8 cellular contexts compared by ENCODE assay signal in the genomic region with DNA sequence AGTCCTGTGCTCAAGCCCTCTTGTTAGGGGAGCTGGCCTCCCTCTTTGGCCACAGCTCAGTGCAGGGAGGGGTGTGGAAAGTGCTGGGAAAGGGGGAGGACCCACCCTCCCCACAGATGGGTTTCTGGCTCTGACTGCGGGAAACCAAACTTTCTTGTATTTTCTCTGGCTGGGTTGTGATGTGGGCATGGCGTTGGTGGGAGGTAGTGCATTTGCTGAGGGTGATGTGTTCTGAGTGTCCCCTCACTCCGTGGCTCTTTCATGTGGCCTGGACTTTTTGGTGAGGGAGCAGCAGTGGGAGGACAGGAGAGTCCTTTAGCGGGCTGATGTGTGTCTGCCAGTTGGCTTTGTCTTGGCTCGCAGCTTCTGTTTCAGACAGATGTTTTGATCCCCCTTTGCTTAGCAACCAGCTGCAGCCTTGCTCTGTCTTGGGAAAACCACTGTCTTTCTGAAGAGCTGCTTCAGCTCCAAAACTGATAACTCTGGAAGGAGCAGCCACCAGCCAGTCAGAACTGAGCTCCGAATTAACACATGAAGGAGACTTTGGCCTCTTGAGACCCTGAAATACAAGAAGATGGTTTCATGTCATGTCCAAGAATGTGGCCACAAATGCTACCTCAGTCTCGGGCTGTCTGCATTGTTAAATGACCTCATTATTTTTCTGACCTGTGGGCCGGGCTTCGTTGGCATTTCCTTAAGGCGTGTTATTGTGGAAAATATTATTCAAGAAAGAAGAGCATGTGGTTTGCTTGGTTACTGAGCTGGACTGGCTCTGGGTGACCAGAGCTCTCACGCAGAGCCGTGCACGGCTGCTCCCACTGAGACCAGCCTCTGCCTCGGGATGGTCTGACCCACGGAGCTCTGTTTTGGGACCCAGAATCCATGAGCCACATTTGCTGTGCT. TPM values are rescaled to one million over a fixed set of nuclear protein-coding genes. Genes with fewer than 3 reads are reported as not detected.
DNase-seq lines count a peak whose midpoint lies in the region; ATAC-seq and TF ChIP-seq lines count a peak whose summit lies in the region.

No MANE protein-coding gene starts in this region.

- H3K79me2 ChIP-seq in hepatocyte, result peaks cover 66% of the 10 kb centered on the region

- H3K36me3 ChIP-seq in hepatocyte (replicated peaks; ENCODE audit: insufficient read depth, low read depth) (no peaks in the 10 kb centered on the region), spleen (no peaks in the 10 kb centered on the region)

- H3K4me1 ChIP-seq in hepatocyte (ENCODE audit: insufficient read depth) (peaks cover 24% of the 10 kb centered on the region), spleen (peaks cover 0 to 50% (median 20%) of the 10 kb centered on the region in 6 donors)

- no peak overlapping the region for H3K4me3 Mint-ChIP-seq in activated CD8-positive, alpha-beta memory T cell treated with anti-CD3 and anti-CD28 coated beads, Interleukin-2, amount 10 ng/mL, durations not matched to agents 7 days and 5 days

- H3K4me1 Mint-ChIP-seq in activated CD8-positive, alpha-beta memory T cell treated with anti-CD3 and anti-CD28 coated beads, Interleukin-2, amount 10 ng/mL, durations not matched to agents 7 days and 5 days, result peaks cover 35% of the 10 kb centered on the region

- ATAC-seq in activated CD8-positive, alpha-beta memory T cell treated with anti-CD3 and anti-CD28 coated beads, Interleukin-2, amount 10 ng/mL, durations not matched to agents 7 days and 5 days, result peak; percentile 38
- ATAC-seq in HG02759 (IDR thresholded peaks at IDR 0.05; ENCODE audit: unreplicated experiment), result no peak

- H3K27ac ChIP-seq in hepatocyte (peak overlapping the region; percentile 74), spleen (peak overlapping the region in 7 of 8 donors; percentile 2 to 70 (median 41))

- no peak for TF ChIP-seq CTCF in hepatocyte (IDR thresholded peaks at IDR 0.05; ENCODE audit: poor library complexity)
- no peak for TF ChIP-seq CTCF in spleen (IDR thresholded peaks at IDR 0.05 in 8 of 11, conservative IDR thresholded peaks at IDR 0.05 in 3 of 11)

- WGBS in hepatocyte (ENCODE audit: low lambda C conversion rate, missing lambda C conversion rate), result 76% methylated on average over 15 of the region's 15 CpGs
- WGBS in spleen, 5 donors, result 57 to 77% (median 73%) methylated on average over 13 to 15 of the region's 15 CpGs

- peaks cover 11% of the 10 kb centered on the region for H3K36me3 Mint-ChIP-seq in activated CD8-positive, alpha-beta memory T cell treated with anti-CD3 and anti-CD28 coated beads, Interleukin-2, amount 10 ng/mL, durations not matched to agents 7 days and 5 days

- no peak for TF ChIP-seq POLR2A in spleen (IDR thresholded peaks at IDR 0.05)

- H3K4me3 ChIP-seq in hepatocyte, result no peak overlapping the region
- no peak overlapping the region for H3K4me3 ChIP-seq in spleen

- DNase-seq in activated CD8-positive, alpha-beta memory T cell treated with anti-CD3 and anti-CD28 coated beads, Interleukin-2, amount 10 ng/mL, durations not matched to agents 7 days and 5 days, result no peak
- DNase-seq in activated CD8-positive, alpha-beta memory T cell treated with anti-CD3 and anti-CD28 coated beads for 24 hours, result no peak
- DNase-seq in amniotic stem cell (lab: John Stamatoyannopoulos, UW) (peak; percentile 87), hepatocyte (ENCODE audit: low spot score) (peak; percentile 64), spleen (peak; percentile 48), SW480 (ENCODE audit: low spot score) (no peak), NCI-H2081 treated with DMSO at 0.1 percent for 48 hours (lab: John Stamatoyannopoulos, UW) (no peak)

- H3K9me3 Mint-ChIP-seq in activated CD8-positive, alpha-beta memory T cell treated with anti-CD3 and anti-CD28 coated beads, Interleukin-2, amount 10 ng/mL, durations not matched to agents 7 days and 5 days (ENCODE audit: low read depth), result no peaks in the 10 kb centered on the region

- CTCF ChIA-PET in activated CD8-positive, alpha-beta memory T cell treated with anti-CD3 and anti-CD28 coated beads, Interleukin-2, amount 10 ng/mL, durations not matched to agents 7 days and 5 days (lab: Charles Lee), result interaction anchor here (1.2 to 1.3 kb wide), 2 partner anchors 23 to 69 kb away, joined by 4 to 5 read pairs; no protein-coding TSS in a partner anchor

- H3K9me2 ChIP-seq in hepatocyte (replicated peaks; ENCODE audit: insufficient read depth), result no peaks in the 10 kb centered on the region

- H3K27me3 ChIP-seq in hepatocyte (no peaks in the 10 kb centered on the region), spleen (replicated peaks in 1 of 7) (no peaks in the 10 kb centered on the region)

- no peaks in the 10 kb centered on the region for H4K20me1 ChIP-seq in hepatocyte (ENCODE audit: insufficient read depth, poor library complexity, severe bottlenecking)

- no peaks in the 10 kb centered on the region for H3K9me3 ChIP-seq in hepatocyte (ENCODE audit: low read depth)
- no peaks in the 10 kb centered on the region for H3K9me3 ChIP-seq in spleen

- no peak overlapping the region for H2AFZ ChIP-seq in hepatocyte

- no peaks in the 10 kb centered on the region for H3K27me3 Mint-ChIP-seq in activated CD8-positive, alpha-beta memory T cell treated with anti-CD3 and anti-CD28 coated beads, Interleukin-2, amount 10 ng/mL, durations not matched to agents 7 days and 5 days

- intact Hi-C loops in spleen (cut with DNase I; ENCODE audit: low total_unique reads), result no loop called here

- no peak overlapping the region for H3K27ac Mint-ChIP-seq in activated CD8-positive, alpha-beta memory T cell treated with anti-CD3 and anti-CD28 coated beads, Interleukin-2, amount 10 ng/mL, durations not matched to agents 7 days and 5 days

- H3K4me2 ChIP-seq in hepatocyte, result peak overlapping the region; percentile 37

RNA-seq across cellular contexts. Expression of gene SYNJ2, which starts 21.5 kb away (rescaled TPM):
- total RNA-seq in activated CD8-positive, alpha-beta memory T cell treated with anti-CD3 and anti-CD28 coated beads, Interleukin-2, amount 10 ng/mL, durations not matched to agents 7 days and 5 days, result 10 to 100 TPM; 41.2 to 42.7 TPM
- total RNA-seq in hepatocyte, result 15.4 and 15.6 TPM in 2 replicates
- 16.5 and 21.4 TPM in 2 replicates for polyA plus RNA-seq in hepatocyte
- 10 to 100 TPM in 5 of 7 donors, 1 to 10 TPM in 2; 6.7 to 34.0 (median 11.9) TPM for total RNA-seq in spleen
- polyA plus RNA-seq in spleen, result 1 to 10 TPM; 2.4 to 2.8 (median 2.6) TPM

Comparison
In these comparisons a context has a peak if more than half of its experiments do, and no peak if none do; other contexts are left out.
1. DNase-seq: peak in amniotic stem cell (single experiment), hepatocyte (single experiment) and spleen (single experiment); none in activated CD8-positive, alpha-beta memory T cell treated with anti-CD3 and anti-CD28 coated beads, Interleukin-2, amount 10 ng/mL, durations not matched to agents 7 days and 5 days (single experiment), activated CD8-positive, alpha-beta memory T cell treated with anti-CD3 and anti-CD28 coated beads for 24 hours (single experiment), SW480 (single experiment) and NCI-H2081 treated with DMSO at 0.1 percent for 48 hours (single experiment).